Comparison of ENCODE assay signal across 20 cellular contexts in genomic region chr2:44948565-44949328, GRCh38. TPM values are rescaled to one million over a fixed set of nuclear protein-coding genes. Genes with fewer than 3 reads are reported as not detected.
A peak's percentile ranks its signal among the peaks of the same experiment; 100 is the strongest.
DNase-seq lines count a peak whose midpoint lies in the region; TF ChIP-seq lines count a peak whose summit lies in the region.
"Had no signal": no experiment of that assay in that cellular context is flagged by ENCODE, and none has a peak within 500 bp of the region (broad histone marks: within the 10 kb centered on the region; RNA-seq: fewer than 3 reads in every experiment).

No MANE protein-coding gene starts in this region.

- TF ChIP-seq CTCF in CD14-positive monocyte (IDR thresholded peaks at IDR 0.05) (no peak), WERI-Rb-1 (IDR thresholded peaks at IDR 0.05; ENCODE audit: low read depth, low read length) (no peak), MM.1S (IDR thresholded peaks at IDR 0.05; ENCODE audit: low read length) (no peak)

- H3K4me3 Mint-ChIP-seq in CD14-positive monocyte, result peak overlapping the region in 1 of 2 donors; percentile 72

- no peak overlapping the region for H4K91ac ChIP-seq in trophoblast cell (ENCODE audit: low read depth, low read length)

- no peaks in the 10 kb centered on the region for H3K9me2 ChIP-seq in MM.1S (replicated peaks; ENCODE audit: insufficient read depth, low read length)

- H3K9ac ChIP-seq in iPS-20b (ENCODE audit: low read depth, low read length) (no peak overlapping the region), trophoblast cell (ENCODE audit: low read length) (no peak overlapping the region), MM.1S (ENCODE audit: low read length) (no peak overlapping the region)

- WGBS in trophoblast cell (ENCODE audit: extremely low coverage, insufficient coverage, insufficient read length), result no CpG with 5 or more reads among the region's 18 CpGs

- H3K27ac ChIP-seq in WERI-Rb-1, result peak overlapping the region; percentile 97
- H3K27ac ChIP-seq in iPS-20b (ENCODE audit: low read length), result no peak overlapping the region
- H3K27ac ChIP-seq in trophoblast cell (ENCODE audit: low read depth, low read length), result no peak overlapping the region
- no peak overlapping the region for H3K27ac ChIP-seq in MM.1S (ENCODE audit: low read length)
- H3K27ac ChIP-seq: A549, ovary, right lobe of liver, tibial artery had no signal

- peaks cover 0 to 24% (median 4%) of the 10 kb centered on the region in 7 donors for H3K9me3 Mint-ChIP-seq in CD14-positive monocyte
- H3K9me3 Mint-ChIP-seq: stimulated activated naive CD8-positive, alpha-beta T cell treated with anti-CD3 and anti-CD28 coated beads, Interleukin-15, amount 100 ng/mL, for 72 hours had no signal

- peak; percentile 30 for DNase-seq in CD14-positive monocyte (ENCODE audit: low spot score)
- DNase-seq in WERI-Rb-1, result peak; percentile 82
- no peak for DNase-seq in trophoblast cell
- DNase-seq in MM.1S, result no peak
- DNase-seq in D341Med (ENCODE audit: low spot score), result no peak
- no peak for DNase-seq in SW480 (ENCODE audit: low spot score)
- DNase-seq in activated naive CD4-positive, alpha-beta T cell treated with Interleukin-2 at 50 U/mL for 16 hours, result no peak
- DNase-seq: cerebellar nuclear complex; DMS79; Kasumi-1; NCI-H187 treated with DMSO at 0.1 percent for 48 hours; NCI-H526; ovary; stimulated activated naive CD8-positive, alpha-beta T cell treated with anti-CD3 and anti-CD28 coated beads, Interleukin-15, amount 100 ng/mL, for 72 hours; tibial artery had no signal

- no peaks in the 10 kb centered on the region for H4K20me1 ChIP-seq in MM.1S (ENCODE audit: insufficient read depth, low read length)

- H3K14ac ChIP-seq in trophoblast cell (ENCODE audit: low read length), result no peak overlapping the region

- H3K4me1 ChIP-seq in iPS-20b (ENCODE audit: insufficient read depth, low read length) (peaks cover 36% of the 10 kb centered on the region), trophoblast cell (ENCODE audit: control insufficient read depth in 1 of 2, insufficient read depth in 2 of 2, low read length in 2 of 2) (peaks cover 6 to 12% of the 10 kb centered on the region in 2 experiments), MM.1S (ENCODE audit: low read length) (0 out of 2 replicates have a peak, but pooled peaks cover 3% of the 10 kb centered on the region)

- H4K12ac ChIP-seq in trophoblast cell (ENCODE audit: low read depth, low read length), result no peak overlapping the region

- peaks cover 0 to 5% of the 10 kb centered on the region in 2 donors for H3K36me3 Mint-ChIP-seq in CD14-positive monocyte

- H2BK12ac ChIP-seq in trophoblast cell (ENCODE audit: low read length), result no peak overlapping the region

- intact Hi-C loops in CD14-positive monocyte (cut with micrococcal nuclease), result no loop called here

- H2BK5ac ChIP-seq in trophoblast cell (ENCODE audit: low read depth, low read length, poor library complexity), result no peak overlapping the region

- H3K4me3 ChIP-seq in WERI-Rb-1 (ENCODE audit: low read depth, low read length), result peak overlapping the region; percentile 45
- H3K4me3 ChIP-seq in iPS-20b (ENCODE audit: low read length), result peak overlapping the region; percentile 57; the same call in 1 of the 2 replicates
- no peak overlapping the region for H3K4me3 ChIP-seq in trophoblast cell (ENCODE audit: low read depth, low read length)
- H3K4me3 ChIP-seq in MM.1S (ENCODE audit: low read length), result no peak overlapping the region
- H3K4me3 ChIP-seq: A549, HAP-1, ovary, right lobe of liver had no signal

- no peak overlapping the region for H4K8ac ChIP-seq in trophoblast cell (ENCODE audit: low read depth, low read length)

- H3K18ac ChIP-seq in trophoblast cell (ENCODE audit: low read length), result no peak overlapping the region

- H3K27ac Mint-ChIP-seq in CD14-positive monocyte, result peak overlapping the region in 1 of 7 donors; percentile 46
- H3K27ac Mint-ChIP-seq: stimulated activated naive CD8-positive, alpha-beta T cell treated with anti-CD3 and anti-CD28 coated beads, Interleukin-15, amount 100 ng/mL, for 72 hours had no signal

- H2AFZ ChIP-seq in trophoblast cell (ENCODE audit: insufficient read depth, low read length, poor library complexity) (no peak overlapping the region), MM.1S (ENCODE audit: low read length) (no peak overlapping the region)

- H3K9me3 ChIP-seq in WERI-Rb-1 (ENCODE audit: severe bottlenecking) (no peaks in the 10 kb centered on the region), iPS-20b (ENCODE audit: insufficient read depth, low read depth, low read length) (peaks cover 7% of the 10 kb centered on the region; the same call in 1 of the 2 replicates), trophoblast cell (ENCODE audit: insufficient read depth, low read depth, low read length) (peaks cover 10% of the 10 kb centered on the region), MM.1S (replicated peaks; ENCODE audit: insufficient read depth, low read length) (no peaks in the 10 kb centered on the region)
- H3K9me3 ChIP-seq: A549, HAP-1, ovary, right lobe of liver, tibial artery had no signal

- no peak overlapping the region for H2AK5ac ChIP-seq in trophoblast cell (ENCODE audit: low read length)

- H3K23ac ChIP-seq in trophoblast cell (ENCODE audit: low read length), result peak overlapping the region; percentile 63

- H3F3A ChIP-seq in MM.1S (ENCODE audit: insufficient read depth, low read length), result no peaks in the 10 kb centered on the region

- H3K79me2 ChIP-seq in trophoblast cell (ENCODE audit: control insufficient read depth, insufficient read depth, low read length, poor library complexity) (no peaks in the 10 kb centered on the region), MM.1S (ENCODE audit: low read length) (no peaks in the 10 kb centered on the region)

- H3K4me2 ChIP-seq in trophoblast cell (ENCODE audit: low read length) (no peak overlapping the region), MM.1S (ENCODE audit: low read depth, low read length) (no peak overlapping the region)
- H3K4me2 ChIP-seq: A549 had no signal

- H2BK120ac ChIP-seq in trophoblast cell (ENCODE audit: insufficient read depth, low read length, poor library complexity), result no peak overlapping the region

- H3K4ac ChIP-seq in trophoblast cell (ENCODE audit: low read depth, low read length), result no peak overlapping the region

- H3K4me1 Mint-ChIP-seq in CD14-positive monocyte, result peaks cover 18% of the 10 kb centered on the region

- no peaks in the 10 kb centered on the region for H3K79me1 ChIP-seq in trophoblast cell (ENCODE audit: low read length)

- peaks cover 92 to 98% (median 95%) of the 10 kb centered on the region in 3 donors for H3K27me3 Mint-ChIP-seq in CD14-positive monocyte (ENCODE audit: low read depth in 3 of 3)

- H3K27me3 ChIP-seq in WERI-Rb-1 (ENCODE audit: insufficient read depth, low read depth, severe bottlenecking), result no peaks in the 10 kb centered on the region
- peaks cover 100% of the 10 kb centered on the region for H3K27me3 ChIP-seq in iPS-20b (ENCODE audit: insufficient read depth, low read length)
- H3K27me3 ChIP-seq in trophoblast cell (ENCODE audit: insufficient read depth, low read length), result peaks cover 95% of the 10 kb centered on the region
- H3K27me3 ChIP-seq in MM.1S (replicated peaks; ENCODE audit: insufficient read depth, low read length), result peaks cover 16% of the 10 kb centered on the region
- H3K27me3 ChIP-seq: ovary had no signal

- H3K36me3 ChIP-seq in WERI-Rb-1, result peaks cover 65% of the 10 kb centered on the region
- no peaks in the 10 kb centered on the region for H3K36me3 ChIP-seq in iPS-20b (ENCODE audit: insufficient read depth, low read depth, low read length)
- no peaks in the 10 kb centered on the region for H3K36me3 ChIP-seq in trophoblast cell (ENCODE audit: control insufficient read depth in 1 of 2, insufficient read depth in 2 of 2, low read length in 2 of 2)
- no peaks in the 10 kb centered on the region for H3K36me3 ChIP-seq in MM.1S (replicated peaks; ENCODE audit: insufficient read depth, low read length)
- H3K36me3 ChIP-seq: ovary, right lobe of liver, tibial artery had no signal

RNA-seq across cellular contexts. Expression of gene SIX3, which starts 7.2 kb away (rescaled TPM):
- polyA plus RNA-seq in CD14-positive monocyte, result not detected
- polyA plus RNA-seq in trophoblast cell (2013), result not detected in 2 replicates
- polyA plus RNA-seq: BJ, ovary had no signal

Comparison
In these comparisons a context has a peak if more than half of its experiments do, and no peak if none do; other contexts are left out.
1. DNase-seq: peak in CD14-positive monocyte (single experiment) and WERI-Rb-1 (single experiment); none in trophoblast cell (0 of 2), MM.1S (single experiment), D341Med (single experiment), SW480 (single experiment) and activated naive CD4-positive, alpha-beta T cell treated with Interleukin-2 at 50 U/mL for 16 hours (single experiment).
2. H3K4me3 ChIP-seq: peak in WERI-Rb-1 (single experiment) and iPS-20b (single experiment); none in trophoblast cell (single experiment) and MM.1S (single experiment).